27 cellular contexts compared by ENCODE assay signal in genomic region chr1:153932071-153932592, GRCh38.
"Had no signal": no experiment of that assay in that cellular context is flagged by ENCODE, and none has a peak within 500 bp of the region (broad histone marks: within the 10 kb centered on the region; RNA-seq: fewer than 3 reads in every experiment).

No MANE protein-coding gene starts in this region.

- H3K4me1 Mint-ChIP-seq: WTC11 had no signal

- H3K27ac ChIP-seq: breast epithelium, esophagus muscularis mucosa, foreskin keratinocyte, heart left ventricle, left lung, lower lobe of right lung, right lobe of liver, SK-N-MC, stomach, suprapubic skin, tibial nerve had no signal

- H3K27ac Mint-ChIP-seq: activated naive CD8-positive, alpha-beta T cell treated with anti-CD3 and anti-CD28 coated beads, Interleukin-2, amount 50 U/mL, for 24 hours; dendritic cell treated with granulocyte-macrophage colony-stimulating factor and Interleukin-4, amounts not matched to agents 40 ng/mL and 50 ng/mL, for 4 days; natural killer cell treated with Interleukin-12 subunit alpha and Interleukin-12 subunit beta and Interleukin-15 and Interleukin-18, amount 100 ng/mL, for 72 hours; progenitor cell of endocrine pancreas; WTC11 had no signal

- H3K4me3 ChIP-seq: breast epithelium, esophagus muscularis mucosa, heart left ventricle, left lung, lower lobe of right lung, right lobe of liver, SK-N-MC, stomach, suprapubic skin, tibial nerve had no signal

- H3K27me3 ChIP-seq: breast epithelium, esophagus muscularis mucosa, foreskin keratinocyte, heart left ventricle, left lung, right lobe of liver, stomach, suprapubic skin, tibial nerve had no signal

- H3K36me3 ChIP-seq: breast epithelium had no signal

- H3K9me3 ChIP-seq: breast epithelium, esophagus muscularis mucosa, heart left ventricle, left lung, lower lobe of right lung, right lobe of liver, stomach, suprapubic skin, tibial nerve had no signal

- H3K27me3 Mint-ChIP-seq: activated naive CD8-positive, alpha-beta T cell treated with anti-CD3 and anti-CD28 coated beads, Interleukin-2, amount 50 U/mL, for 24 hours; dendritic cell treated with granulocyte-macrophage colony-stimulating factor and Interleukin-4, amounts not matched to agents 40 ng/mL and 50 ng/mL, for 4 days; natural killer cell treated with Interleukin-12 subunit alpha and Interleukin-12 subunit beta and Interleukin-15 and Interleukin-18, amount 100 ng/mL, for 72 hours; progenitor cell of endocrine pancreas had no signal

- DNase-seq: activated CD4-positive, alpha-beta T cell treated with anti-CD3 and anti-CD28 coated beads, Interleukin-2, amount 50 U/mL, for 1 hour; activated naive CD8-positive, alpha-beta T cell treated with anti-CD3 and anti-CD28 coated beads, Interleukin-2, amount 50 U/mL, for 24 hours; amygdala; central memory CD4-positive, alpha-beta T cell; effector CD4-positive, alpha-beta T cell; foreskin keratinocyte; heart left ventricle; hypothalamus; immature natural killer cell; kidney glomerular epithelial cell; lower lobe of right lung; mesendoderm; stimulated activated CD4-positive, alpha-beta T cell treated with anti-CD3 and anti-CD28 coated beads, Interleukin-12 subunit alpha, Interleukin-12 subunit beta, amount 100 ng/mL, for 4 hours; stimulated activated CD4-positive, alpha-beta T cell treated with anti-CD3 and anti-CD28 coated beads, Interleukin-4, amount 100 ng/mL, for 1 hour; stomach; T-helper 2 cell had no signal

- ATAC-seq: activated naive CD8-positive, alpha-beta T cell treated with anti-CD3 and anti-CD28 coated beads, Interleukin-2, amount 50 U/mL, for 24 hours; foreskin keratinocyte; heart left ventricle; left lung; lower lobe of right lung; natural killer cell treated with Interleukin-12 subunit alpha and Interleukin-12 subunit beta and Interleukin-15 and Interleukin-18, amount 100 ng/mL, for 72 hours; right lobe of liver; WTC11 had no signal

- H3K4me3 Mint-ChIP-seq: activated naive CD8-positive, alpha-beta T cell treated with anti-CD3 and anti-CD28 coated beads, Interleukin-2, amount 50 U/mL, for 24 hours; dendritic cell treated with granulocyte-macrophage colony-stimulating factor and Interleukin-4, amounts not matched to agents 40 ng/mL and 50 ng/mL, for 4 days; immature natural killer cell; natural killer cell treated with Interleukin-12 subunit alpha and Interleukin-12 subunit beta and Interleukin-15 and Interleukin-18, amount 100 ng/mL, for 72 hours; WTC11 had no signal

- H3K9me3 Mint-ChIP-seq: activated naive CD8-positive, alpha-beta T cell treated with anti-CD3 and anti-CD28 coated beads, Interleukin-2, amount 50 U/mL, for 24 hours; dendritic cell treated with granulocyte-macrophage colony-stimulating factor and Interleukin-4, amounts not matched to agents 40 ng/mL and 50 ng/mL, for 4 days; immature natural killer cell; natural killer cell treated with Interleukin-12 subunit alpha and Interleukin-12 subunit beta and Interleukin-15 and Interleukin-18, amount 100 ng/mL, for 72 hours; WTC11 had no signal

- H3K4me1 ChIP-seq: breast epithelium, foreskin keratinocyte, right lobe of liver, stomach had no signal
